Comparison of ENCODE assay signal across 1 cellular context in the genomic region with DNA sequence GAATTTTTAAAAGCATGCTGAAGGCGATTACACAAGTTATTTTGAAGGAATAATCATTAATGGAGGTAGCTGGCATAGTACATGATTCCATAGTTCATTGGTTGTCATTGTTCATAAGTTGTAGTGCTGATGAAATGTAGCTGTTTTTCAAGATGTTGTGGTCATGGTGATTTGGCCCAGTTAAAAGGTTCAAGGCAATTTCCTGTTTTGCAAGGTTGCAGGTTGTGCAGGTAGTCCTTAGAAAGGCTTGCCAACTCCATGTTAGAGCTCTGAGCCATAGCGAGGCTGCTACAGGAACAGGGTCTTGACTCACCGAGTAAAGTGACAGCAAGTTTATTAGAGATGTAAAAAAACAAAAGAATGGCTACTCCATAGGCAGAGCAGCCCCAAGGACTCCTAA.
TF ChIP-seq lines count a peak whose summit lies in the region.

No MANE protein-coding gene starts in this region.

TF ChIP-seq in GM23338, 12 proteins besides CTCF, POLR2A, EP300 and RAD21:
- no peak for TF ChIP-seq NANOG (IDR thresholded peaks at IDR 0.05; ENCODE audit: borderline replicate concordance)
- no peak for TF ChIP-seq CREB1 (CRISPR knock-in tag; IDR thresholded peaks at IDR 0.05; ENCODE audit: low read depth)
- no peak for TF ChIP-seq JUNB (IDR thresholded peaks at IDR 0.05; ENCODE audit: unreplicated experiment)
